22 cellular contexts compared by ENCODE assay signal in the genomic region with DNA sequence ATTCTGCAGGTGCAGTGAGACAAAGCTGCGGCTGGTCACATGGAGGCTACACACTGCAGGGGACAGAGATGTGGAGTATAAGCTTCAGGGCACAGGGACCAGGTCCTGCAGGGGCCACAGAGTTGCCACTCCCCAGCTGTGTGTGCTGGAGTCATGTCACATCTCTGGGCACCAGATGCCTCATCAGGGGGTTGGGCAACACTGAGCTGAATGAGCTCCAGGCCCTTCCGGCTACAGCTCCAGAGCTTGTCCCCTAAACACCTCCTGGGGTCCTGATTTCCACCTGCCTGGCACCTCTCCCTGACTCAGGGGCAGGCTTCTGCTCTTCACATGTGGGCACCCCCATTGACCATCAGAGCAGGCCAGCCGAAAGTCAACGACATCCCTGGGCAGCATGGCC. TPM values are rescaled to one million over a fixed set of nuclear protein-coding genes. Genes with fewer than 3 reads are reported as not detected.
DNase-seq lines count a peak whose midpoint lies in the region; ATAC-seq and TF ChIP-seq lines count a peak whose summit lies in the region.
"Had no signal": no experiment of that assay in that cellular context is flagged by ENCODE, and none has a peak within 500 bp of the region (broad histone marks: within the 10 kb centered on the region; RNA-seq: fewer than 3 reads in every experiment).

No MANE protein-coding gene starts in this region.

- CTCF ChIA-PET in OCI-LY7 (lab: Charles Lee; ENCODE audit: unreplicated experiment) = interaction anchor here (0.6 to 1.8 kb wide), 5 partner anchors 9 to 85 kb away, joined by 3 to 5 read pairs (median 4); a partner anchor contains a TSS

- TF ChIP-seq CTCF in H9 (conservative IDR thresholded peaks at IDR 0.05) = no peak
- no peak for TF ChIP-seq CTCF in OCI-LY7 (conservative IDR thresholded peaks at IDR 0.05; ENCODE audit: low read length)
- TF ChIP-seq CTCF in brain (conservative IDR thresholded peaks at IDR 0.05) = no peak
- no peak for TF ChIP-seq CTCF in gastrocnemius medialis (IDR thresholded peaks at IDR 0.05 in 4 of 5, conservative IDR thresholded peaks at IDR 0.05 in 1 of 5)

- peak; percentile 55 to 69 for ATAC-seq in gastrocnemius medialis
- ATAC-seq: GM23338, Panc1 had no signal

- H2BK120ac ChIP-seq in H9 (ENCODE audit: low read depth, low read length, poor library complexity, severe bottlenecking) = no peak overlapping the region

- H3K27ac Mint-ChIP-seq in H9 (peak overlapping the region in 2 of 3 experiments; percentile 10 to 49; a peak in 3 of 7 replicates), brain (peak overlapping the region in 3 of 5 experiments; percentile 67 to 88 (median 80))
- H3K27ac Mint-ChIP-seq: GM23338 had no signal

- peaks cover 12% of the 10 kb centered on the region; the same call in 1 of the 2 replicates for H3K79me2 ChIP-seq in H9 (ENCODE audit: insufficient read depth, low read length)
- peaks cover 85% of the 10 kb centered on the region for H3K79me2 ChIP-seq in OCI-LY7 (ENCODE audit: insufficient read depth, low read depth, low read length)

- no peak for DNase-seq in H9
- DNase-seq in OCI-LY7 (ENCODE audit: low spot score) = no peak
- DNase-seq in gastrocnemius medialis = peak; percentile 18 to 59
- DNase-seq in DMS114 treated with DMSO at 0.1 percent for 48 hours (lab: John Stamatoyannopoulos, UW; ENCODE audit: unreplicated experiment) = no peak
- DNase-seq in NCI-H524 treated with DMSO at 0.1 percent for 48 hours (lab: John Stamatoyannopoulos, UW) = no peak
- no peak for DNase-seq in amniotic stem cell (lab: John Stamatoyannopoulos, UW)
- DNase-seq: CD4-positive, CD25-positive, alpha-beta regulatory T cell; DND-41; HCEC 1CT; NCI-H1694 treated with DMSO at 0.1 percent for 48 hours; NCI-H2081 treated with DMSO at 0.1 percent for 48 hours; NCI-H2171 treated with DMSO at 0.1 percent for 48 hours; NCI-H510A; NCI-H774; NK-92 treated with Interleukin-12 subunit alpha and Interleukin-12 subunit beta, amount 100 ng/mL, for 24 hours had no signal

- no peak overlapping the region for H2AK5ac ChIP-seq in H9 (ENCODE audit: insufficient read length, low read length)

- H3K4me1 Mint-ChIP-seq in H9 = peaks cover 29 to 38% of the 10 kb centered on the region in 2 experiments
- H3K4me1 Mint-ChIP-seq in brain = peaks cover 73% of the 10 kb centered on the region

- H4K91ac ChIP-seq in H9 (ENCODE audit: insufficient read length, low read depth, low read length) = no peak overlapping the region

- POLR2A ChIA-PET in OCI-LY7 (lab: Charles Lee) = interaction anchor here (0.9 to 1.8 kb wide), 6 partner anchors 11 to 146 kb away, joined by 3 to 5 read pairs (median 4); a partner anchor contains a TSS

- H3K9me2 ChIP-seq in OCI-LY7 (ENCODE audit: insufficient read depth, low read length) = no peaks in the 10 kb centered on the region

- no peaks in the 10 kb centered on the region for H3K9me3 ChIP-seq in H9 (ENCODE audit: control insufficient read depth, low read depth, low read length)
- H3K9me3 ChIP-seq in OCI-LY7 (ENCODE audit: low read length) = no peaks in the 10 kb centered on the region
- H3K9me3 ChIP-seq in gastrocnemius medialis = no peaks in the 10 kb centered on the region
- H3K9me3 ChIP-seq: SJCRH30 had no signal

- H3K79me1 ChIP-seq in H9 (ENCODE audit: insufficient read depth, low read depth, low read length, poor library complexity, severe bottlenecking) = peaks cover 3% of the 10 kb centered on the region

- no peak overlapping the region for H2BK5ac ChIP-seq in H9 (ENCODE audit: insufficient read length, low read length)

- no peak overlapping the region for H2BK20ac ChIP-seq in H9 (ENCODE audit: low read depth, low read length, poor library complexity, severe bottlenecking)

- no peak overlapping the region for H2BK12ac ChIP-seq in H9 (ENCODE audit: insufficient read length, low read depth, low read length)

- H3K27me3 Mint-ChIP-seq in H9 (ENCODE audit: low read depth) (no peaks in the 10 kb centered on the region), brain (no peaks in the 10 kb centered on the region)
- H3K27me3 Mint-ChIP-seq: CD4-positive, CD25-positive, alpha-beta regulatory T cell; IgD-negative memory B cell had no signal

- intact Hi-C loops in OCI-LY7 (cut with micrococcal nuclease; ENCODE audit: unreplicated experiment) = no loop called here
- intact Hi-C loops in gastrocnemius medialis (cut with DNase I; ENCODE audit: low total_unique reads) = loop anchor here (5.0 kb wide), 1 partner anchor 35 kb away; a partner anchor contains a TSS

- no peak overlapping the region for H3K4me3 ChIP-seq in OCI-LY7 (ENCODE audit: low read depth, low read length, poor library complexity, severe bottlenecking)
- H3K4me3 ChIP-seq in gastrocnemius medialis = no peak overlapping the region
- H3K4me3 ChIP-seq: GM23338, SJCRH30 had no signal

- H2AFZ ChIP-seq in H9 (ENCODE audit: low read length) (no peak overlapping the region), OCI-LY7 (ENCODE audit: low read length) (no peak overlapping the region)
- H2AFZ ChIP-seq: GM23338 had no signal

- no peaks in the 10 kb centered on the region for H3K23me2 ChIP-seq in H9 (ENCODE audit: insufficient read length, low read depth, low read length, poor library complexity, severe bottlenecking)

- TF ChIP-seq POLR2A in gastrocnemius medialis (IDR thresholded peaks at IDR 0.05) = no peak

- H3K36me3 Mint-ChIP-seq in H9 (ENCODE audit: insufficient read depth in 1 of 3, low read depth in 3 of 3) = peaks cover 0 to 8% (median 7%) of the 10 kb centered on the region in 3 experiments; a peak in 6 of 7 replicates
- H3K36me3 Mint-ChIP-seq in brain = peaks cover 42% of the 10 kb centered on the region

- H3K23ac ChIP-seq in H9 (ENCODE audit: insufficient read length, low read depth, low read length) = no peak overlapping the region

- no peak overlapping the region for H3K27ac ChIP-seq in H9 (ENCODE audit: insufficient read length, low read depth, low read length)
- H3K27ac ChIP-seq in OCI-LY7 (ENCODE audit: low read depth, low read length, poor library complexity, severe bottlenecking) = peak overlapping the region; percentile 78
- peak overlapping the region; percentile 67 to 76 (median 68) for H3K27ac ChIP-seq in gastrocnemius medialis
- H3K27ac ChIP-seq: SJCRH30 had no signal

- H3K4me2 ChIP-seq in H9 (ENCODE audit: insufficient read depth, insufficient read length, low read length) (no peak overlapping the region), OCI-LY7 (ENCODE audit: low read length) (peak overlapping the region; percentile 54)
- H3K4me2 ChIP-seq: GM23338 had no signal

- no peak overlapping the region for H4K5ac ChIP-seq in H9 (ENCODE audit: insufficient read length, low read depth, low read length)

- in situ Hi-C loops in gastrocnemius medialis (cut with MboI; ENCODE audit: low sequenced_read_pairs in 4 of 4) = no loop called here

- H3K18ac ChIP-seq in H9 (ENCODE audit: insufficient read length, low read depth, low read length) = no peak overlapping the region

- H3K36me3 ChIP-seq in OCI-LY7 (ENCODE audit: insufficient read depth, low read length) = peaks cover 36% of the 10 kb centered on the region
- peaks cover 0 to 5% of the 10 kb centered on the region in 2 donors for H3K36me3 ChIP-seq in gastrocnemius medialis

- no CpG with 5 or more reads among the region's 4 CpGs for WGBS in H9 (ENCODE audit: extremely low coverage, insufficient read length, low lambda C conversion rate)

- H3K14ac ChIP-seq in H9 (ENCODE audit: insufficient read depth, low read length) = no peak overlapping the region

- no peak overlapping the region for H2BK15ac ChIP-seq in H9 (ENCODE audit: low read depth, low read length)

- H3K4ac ChIP-seq in H9 (ENCODE audit: low read depth, low read length) = no peak overlapping the region

- no peak overlapping the region for H3K9ac ChIP-seq in H9 (ENCODE audit: extremely low read depth, insufficient read length, low read length)

- H4K8ac ChIP-seq in H9 (replicated peaks; ENCODE audit: insufficient read length, low read depth, low read length) = no peak overlapping the region

- H3K4me3 Mint-ChIP-seq in H9 = no peak overlapping the region
- no peak overlapping the region for H3K4me3 Mint-ChIP-seq in brain
- H3K4me3 Mint-ChIP-seq: GM23338 had no signal

- BruUV-seq in OCI-LY7 (replicated peaks; lab: Mats Ljungman, UMichigan) = no TSS peak

- H3T11ph ChIP-seq in H9 (ENCODE audit: low read length) = no peak overlapping the region

- H3K56ac ChIP-seq in H9 (ENCODE audit: insufficient read length, low read depth, low read length) = no peak overlapping the region

- no peaks in the 10 kb centered on the region for H3K9me3 Mint-ChIP-seq in H9
- H3K9me3 Mint-ChIP-seq in brain = no peaks in the 10 kb centered on the region
- H3K9me3 Mint-ChIP-seq: CD4-positive, CD25-positive, alpha-beta regulatory T cell; GM23338; IgD-negative memory B cell had no signal

- peaks cover 7% of the 10 kb centered on the region for H3K4me1 ChIP-seq in H9 (ENCODE audit: insufficient read depth, low read length)
- peaks cover 69% of the 10 kb centered on the region for H3K4me1 ChIP-seq in OCI-LY7 (ENCODE audit: insufficient read depth, low read length, poor library complexity, severe bottlenecking)
- peaks cover 60 to 68% of the 10 kb centered on the region in 2 donors for H3K4me1 ChIP-seq in gastrocnemius medialis

- H4K20me1 ChIP-seq in H9 (ENCODE audit: control insufficient read depth, insufficient read depth, insufficient read length) = no peaks in the 10 kb centered on the region
- H4K20me1 ChIP-seq in OCI-LY7 (ENCODE audit: insufficient read depth, low read length) = no peaks in the 10 kb centered on the region

- H3K27me3 ChIP-seq in H9 (ENCODE audit: insufficient read depth, low read length) = no peaks in the 10 kb centered on the region
- H3K27me3 ChIP-seq in gastrocnemius medialis = no peaks in the 10 kb centered on the region
- H3K27me3 ChIP-seq: SJCRH30 had no signal

RNA-seq across cellular contexts. Expression of a gene that starts 32.5 kb away (rescaled TPM):
- total RNA-seq in H9 (2021) (1.4 and 1.8 TPM in 2 replicates), OCI-LY7 (2022) (0.22 and 0.78 TPM in 2 replicates), gastrocnemius medialis (1 to 10 TPM in 3 of 4 donors, under 1 TPM in 1; 0.66 to 5.0 (median 2.5) TPM)
- 0.28 and 0.36 TPM in 2 replicates for total RNA-seq in OCI-LY7 (2014; rRNA removed; shearing (Covaris generic))
- 1.6 TPM for polyA plus RNA-seq in brain (ENCODE audit: insufficient read depth, low read depth, low replicate concordance)
- polyA plus RNA-seq: IgD-negative memory B cell had no signal

RNA-seq across cellular contexts. Expression of a gene that starts 36.1 kb away (rescaled TPM):
- total RNA-seq in H9 (2021) = 47.7 and 52.6 TPM in 2 replicates
- 43.4 and 55.1 TPM in 2 replicates for total RNA-seq in OCI-LY7 (2014; rRNA removed; shearing (Covaris generic))
- 71.0 and 79.6 TPM in 2 replicates for total RNA-seq in OCI-LY7 (2022)
- polyA plus RNA-seq in brain (ENCODE audit: insufficient read depth, low read depth, low replicate concordance) = 36.9 TPM
- total RNA-seq in gastrocnemius medialis = 10 to 100 TPM; 16.4 to 46.5 (median 32.4) TPM

RNA-seq across cellular contexts. Expression of a gene that starts 50.5 kb away (rescaled TPM):
- total RNA-seq in H9 (2021) (0.15 and 0.55 TPM in 2 replicates), OCI-LY7 (2022) (not detected in 2 replicates), gastrocnemius medialis (not detected)
- total RNA-seq in OCI-LY7 (2014; rRNA removed; shearing (Covaris generic)) = not detected in 2 replicates
- not detected for polyA plus RNA-seq in brain (ENCODE audit: insufficient read depth, low read depth, low replicate concordance)
- total RNA-seq: CD4-positive, CD25-positive, alpha-beta regulatory T cell; G401 had no signal
- polyA plus RNA-seq: BJ; CD4-positive, CD25-positive, alpha-beta regulatory T cell had no signal

Comparison
In these comparisons a context has a peak if more than half of its experiments do, and no peak if none do; other contexts are left out.
1. DNase-seq: peak in gastrocnemius medialis (2 of 2); none in H9 (single experiment), OCI-LY7 (single experiment), DMS114 treated with DMSO at 0.1 percent for 48 hours (single experiment), NCI-H524 treated with DMSO at 0.1 percent for 48 hours (single experiment) and amniotic stem cell (single experiment).